In genomic region chr2:69164379-69164778, GRCh38 we compare ENCODE assay signal across 9 cellular contexts.
DNase-seq lines count a peak whose midpoint lies in the region; ATAC-seq and TF ChIP-seq lines count a peak whose summit lies in the region.
"Had no signal": no experiment of that assay in that cellular context is flagged by ENCODE, and none has a peak within 500 bp of the region (broad histone marks: within the 10 kb centered on the region; RNA-seq: fewer than 3 reads in every experiment).

No MANE protein-coding gene starts in this region.

- H3K4me2 ChIP-seq in IMR-90 (ENCODE audit: low read depth, low read length), result peak overlapping the region; percentile 18; the same call in 1 of the 2 replicates

- H3K79me1 ChIP-seq in IMR-90 (ENCODE audit: low read depth in 1 of 2, low read length in 2 of 2), result peaks cover 23 to 74% of the 10 kb centered on the region in 2 experiments; a peak in 3 of 4 replicates

- peak overlapping the region; percentile 63 for H2AK5ac ChIP-seq in IMR-90 (ENCODE audit: low read depth, low read length)

- no peak overlapping the region for H3K4me3 ChIP-seq in IMR-90 (ENCODE audit: insufficient read depth, low read depth, low read length)
- no peak overlapping the region for H3K4me3 ChIP-seq in upper lobe of left lung

- peaks cover 33% of the 10 kb centered on the region for H3K9me1 ChIP-seq in IMR-90 (ENCODE audit: insufficient read depth, low read length)

- H3K36me3 ChIP-seq in IMR-90 (ENCODE audit: control insufficient read depth, insufficient read depth, low read length), result peaks cover 46% of the 10 kb centered on the region
- H3K36me3 ChIP-seq in upper lobe of left lung, result no peaks in the 10 kb centered on the region

- peak overlapping the region; percentile 97; the same call in 1 of the 2 replicates for H3K23ac ChIP-seq in IMR-90 (ENCODE audit: low read depth, low read length)

- in situ Hi-C loops in IMR-90 (cut with MboI; ENCODE audit: low sequenced_read_pairs), result no loop called here

- H3K4me1 ChIP-seq in IMR-90 (ENCODE audit: control insufficient read depth, insufficient read depth, low read length) (peaks cover 23% of the 10 kb centered on the region), upper lobe of left lung (peaks cover 35 to 49% (median 43%) of the 10 kb centered on the region in 4 donors)

- peak overlapping the region; percentile 73 for H3K14ac ChIP-seq in IMR-90 (replicated peaks; ENCODE audit: low read depth, low read length)

- dilution Hi-C loops in IMR-90 (cut with HindIII; ENCODE audit: low sequenced_read_pairs, unreplicated experiment), result no loop called here

- no TSS peak for BruUV-seq in IMR-90 (replicated peaks; lab: Mats Ljungman, UMichigan)

- H3K9me3 ChIP-seq in IMR-90 (ENCODE audit: control insufficient read depth, insufficient read depth, low read length), result no peaks in the 10 kb centered on the region
- no peaks in the 10 kb centered on the region for H3K9me3 ChIP-seq in upper lobe of left lung

- POLR2A ChIA-PET in IMR-90 (lab: Charles Lee; ENCODE audit: unreplicated experiment), result interaction anchor here (1.8 kb wide), 1 partner anchor 13 kb away, joined by 12 read pairs; no protein-coding TSS in a partner anchor

- CTCF ChIA-PET in IMR-90 (lab: Yijun Ruan, JAX), result interaction anchor here (0.9 kb wide), 1 partner anchor 12 kb away, joined by 3 read pairs; no protein-coding TSS in a partner anchor

- H3K4ac ChIP-seq in IMR-90 (ENCODE audit: low read depth, low read length), result peak overlapping the region; percentile 77

- no peak; the same call in 1 of the 2 replicates for TF ChIP-seq RAD21 in IMR-90 (IDR thresholded peaks at IDR 0.05; ENCODE audit: low read length)

- H3K27me3 ChIP-seq in IMR-90 (ENCODE audit: control insufficient read depth, insufficient read depth, low read length) (no peaks in the 10 kb centered on the region), upper lobe of left lung (no peaks in the 10 kb centered on the region)

- peak overlapping the region; percentile 89; the same call in 1 of the 2 replicates for H3K18ac ChIP-seq in IMR-90 (ENCODE audit: low read depth, low read length)

- no peaks in the 10 kb centered on the region; the same call in 1 of the 2 replicates for H4K20me1 ChIP-seq in IMR-90 (ENCODE audit: insufficient read depth, low read length)

- peak in 2 of 4 donors; percentile 63 to 67 for TF ChIP-seq EP300 in upper lobe of left lung (IDR thresholded peaks at IDR 0.05)

- H2AK9ac ChIP-seq in IMR-90 (replicated peaks; ENCODE audit: low read depth, low read length, poor library complexity), result no peak overlapping the region

- TF ChIP-seq POLR2A in IMR-90 (IDR thresholded peaks at IDR 0.05; ENCODE audit: low read depth, low read length) (no peak; the same call in 1 of the 2 replicates), upper lobe of left lung (IDR thresholded peaks at IDR 0.05) (no peak)

- peak overlapping the region; percentile 97 for H2BK20ac ChIP-seq in IMR-90 (ENCODE audit: low read depth, low read length)

- 29% methylated on average over 1 of the region's 3 CpGs; no CpG with 5 or more reads in 1 of the 2 experiments for WGBS in IMR-90 (ENCODE audit: extremely low coverage in 2 of 2, insufficient read length in 1 of 2), 2 experiments
- WGBS in upper lobe of left lung, 2 donors, result 64 to 65% methylated on average over 3 of the region's 3 CpGs

- H4K5ac ChIP-seq in IMR-90 (ENCODE audit: low read depth, low read length), result peak overlapping the region; percentile 42

- H3K9ac ChIP-seq in IMR-90 (ENCODE audit: low read depth, low read length), result peak overlapping the region; percentile 30

- peak; percentile 93 for DNase-seq in IMR-90
- peak; percentile 78 for DNase-seq in kidney tubule cell (ENCODE audit: low spot score)
- no peak for DNase-seq in upper lobe of left lung
- DNase-seq in activated gamma-delta T cell (lab: John Stamatoyannopoulos, UW), result no peak
- no peak for DNase-seq in NCI-H2107 (lab: John Stamatoyannopoulos, UW)
- no peak for DNase-seq in NCI-H526 treated with DMSO at 0.1 percent for 48 hours (lab: John Stamatoyannopoulos, UW)
- no peak for DNase-seq in NCI-H526 (lab: John Stamatoyannopoulos, UW)
- DNase-seq: SW 1271 had no signal

- peak overlapping the region; percentile 84 for H2BK5ac ChIP-seq in IMR-90 (ENCODE audit: low read depth, low read length, poor library complexity, severe bottlenecking)

- intact Hi-C loops in IMR-90 (cut with micrococcal nuclease), result no loop called here

- H2AFZ ChIP-seq in IMR-90 (replicated peaks; ENCODE audit: low read length, poor library complexity), result peak overlapping the region; percentile 6

- peak overlapping the region; percentile 51 for H4K91ac ChIP-seq in IMR-90 (ENCODE audit: insufficient read depth, low read depth, low read length)

- ATAC-seq in IMR-90 (ENCODE audit: low read depth) (peak; percentile 96), upper lobe of left lung (ENCODE audit: low FRiP score in 2 of 2) (peak in 1 of 2 donors; percentile 31)

- H3K27ac ChIP-seq in IMR-90 (ENCODE audit: insufficient read depth, low read length) (peak overlapping the region; percentile 80), cingulate gyrus (ENCODE audit: low read depth, low read length) (peak overlapping the region; percentile 6), upper lobe of left lung (peak overlapping the region; percentile 67 to 82 (median 72))

- H2BK15ac ChIP-seq in IMR-90 (ENCODE audit: low read depth, low read length), result peak overlapping the region; percentile 91; the same call in 2 of the 3 replicates

- H2BK120ac ChIP-seq in IMR-90 (ENCODE audit: low read depth, low read length), result peak overlapping the region; percentile 97

- no peak for TF ChIP-seq CTCF in IMR-90 (conservative IDR thresholded peaks at IDR 0.05; ENCODE audit: low read depth, low read length)
- no peak for TF ChIP-seq CTCF in upper lobe of left lung (IDR thresholded peaks at IDR 0.05)

- peak overlapping the region; percentile 51 for H3K56ac ChIP-seq in IMR-90 (ENCODE audit: extremely low read depth, insufficient read depth, low read length)

- peak overlapping the region; percentile 4 to 86; a peak in 2 of 4 replicates for H4K8ac ChIP-seq in IMR-90 (ENCODE audit: low read depth in 2 of 2, low read length in 2 of 2)

TF ChIP-seq in IMR-90, 13 proteins besides CTCF, POLR2A, EP300 and RAD21:
- TF ChIP-seq BHLHE40 (IDR thresholded peaks at IDR 0.05; ENCODE audit: low read depth, low read length), result peak; percentile 10; the same call in 1 of the 2 replicates
- no peak for TF ChIP-seq USF2 (IDR thresholded peaks at IDR 0.05; ENCODE audit: low read depth, low read length)
- peak; percentile 63 for TF ChIP-seq FOS (IDR thresholded peaks at IDR 0.05; ENCODE audit: low read depth, low read length)

Comparison
In these comparisons a context has a peak if more than half of its experiments do, and no peak if none do; other contexts are left out.
1. DNase-seq: peak in IMR-90 (single experiment) and kidney tubule cell (single experiment); none in upper lobe of left lung (0 of 2), activated gamma-delta T cell (single experiment), NCI-H2107 (single experiment), NCI-H526 treated with DMSO at 0.1 percent for 48 hours (single experiment) and NCI-H526 (0 of 2).
2. H3K27ac ChIP-seq: peak in every context shown above with its lines; median percentile 80 in IMR-90; 72 in upper lobe of left lung; 6 in cingulate gyrus.